ENCODE assay signal across 19 cellular contexts in the genomic region with DNA sequence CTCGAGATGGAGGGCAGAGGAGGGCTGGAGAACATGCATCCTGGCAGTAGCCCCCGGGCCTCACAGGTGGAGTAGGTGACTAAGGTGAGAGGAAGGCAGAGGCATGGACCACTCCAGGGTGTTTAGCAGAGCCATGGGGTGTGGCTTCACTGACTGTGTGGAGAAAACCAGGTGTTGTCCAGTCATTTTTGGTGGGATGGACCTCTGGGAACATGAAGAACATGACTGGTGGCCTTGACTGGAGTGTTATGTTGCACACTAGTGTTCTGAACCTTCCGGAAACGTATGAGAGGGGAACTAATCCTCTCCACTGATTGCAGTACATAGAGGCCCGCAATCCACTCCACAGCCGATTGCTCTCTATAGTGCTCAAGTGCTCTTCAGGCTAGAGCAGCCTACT. TPM values are rescaled to one million over a fixed set of nuclear protein-coding genes. Genes with fewer than 3 reads are reported as not detected.
A peak's percentile ranks its signal among the peaks of the same experiment; 100 is the strongest.
DNase-seq lines count a peak whose midpoint lies in the region; ATAC-seq lines count a peak whose summit lies in the region.
"Had no signal": no experiment of that assay in that cellular context is flagged by ENCODE, and none has a peak within 500 bp of the region (broad histone marks: within the 10 kb centered on the region; RNA-seq: fewer than 3 reads in every experiment).

No MANE protein-coding gene starts in this region.

- CTCF ChIA-PET in CD8-positive, alpha-beta memory T cell (lab: Charles Lee): no interaction called here

- peaks cover 8% of the 10 kb centered on the region for H3K36me3 Mint-ChIP-seq in CD4-positive, CD25-positive, alpha-beta regulatory T cell
- H3K36me3 Mint-ChIP-seq in CD8-positive, alpha-beta memory T cell: peaks cover 0 to 6% (median 0%) of the 10 kb centered on the region in 3 donors
- H3K36me3 Mint-ChIP-seq in activated naive CD8-positive, alpha-beta T cell: no peaks in the 10 kb centered on the region
- H3K36me3 Mint-ChIP-seq in naive thymus-derived CD8-positive, alpha-beta T cell: no peaks in the 10 kb centered on the region
- H3K36me3 Mint-ChIP-seq: activated naive CD8-positive, alpha-beta T cell treated with anti-CD3 and anti-CD28 coated beads, Interleukin-2, amount 10 ng/mL, durations not matched to agents 7 days and 5 days had no signal

- ATAC-seq in CD4-positive, CD25-positive, alpha-beta regulatory T cell (ENCODE audit: low read depth in 2 of 2): no peak
- ATAC-seq in naive thymus-derived CD8-positive, alpha-beta T cell: no peak
- ATAC-seq: activated T-cell treated with anti-CD3 and anti-CD28 coated beads, Interleukin-2, amount 50 U/mL, for 4 hours had no signal

- H3K4me3 ChIP-seq in CD4-positive, CD25-positive, alpha-beta regulatory T cell (ENCODE audit: low read depth, low read length): no peak overlapping the region
- H3K4me3 ChIP-seq in CD8-positive, alpha-beta memory T cell (ENCODE audit: low read length): no peak overlapping the region
- H3K4me3 ChIP-seq: GM23248, sigmoid colon had no signal

- no peaks in the 10 kb centered on the region for H3K36me3 ChIP-seq in CD4-positive, CD25-positive, alpha-beta regulatory T cell (ENCODE audit: control insufficient read depth, insufficient read depth, low read length)
- no peaks in the 10 kb centered on the region for H3K36me3 ChIP-seq in CD8-positive, alpha-beta memory T cell (ENCODE audit: insufficient read depth, low read length)
- H3K36me3 ChIP-seq: BE2C, sigmoid colon had no signal

- H3K27ac ChIP-seq in CD4-positive, CD25-positive, alpha-beta regulatory T cell (ENCODE audit: insufficient read depth, low read length, poor library complexity, severe bottlenecking): no peak overlapping the region
- H3K27ac ChIP-seq in CD8-positive, alpha-beta memory T cell (ENCODE audit: low read depth, low read length): no peak overlapping the region
- H3K27ac ChIP-seq: GM23248 had no signal

- peak overlapping the region; percentile 9 to 75 (median 68) for H3K27ac Mint-ChIP-seq in CD4-positive, CD25-positive, alpha-beta regulatory T cell
- H3K27ac Mint-ChIP-seq in CD8-positive, alpha-beta memory T cell: peak overlapping the region in 6 of 8 donors; percentile 1 to 87 (median 39)
- peak overlapping the region; percentile 16 for H3K27ac Mint-ChIP-seq in activated naive CD8-positive, alpha-beta T cell
- H3K27ac Mint-ChIP-seq in naive thymus-derived CD8-positive, alpha-beta T cell: peak overlapping the region in 6 of 10 donors; percentile 12 to 69 (median 42)
- H3K27ac Mint-ChIP-seq: activated CD4-positive, alpha-beta T cell treated with anti-CD3 and anti-CD28 coated beads, Interleukin-2, amount 10 ng/mL, durations not matched to agents 7 days and 5 days had no signal

- no peak for DNase-seq in CD4-positive, CD25-positive, alpha-beta regulatory T cell
- DNase-seq in CD8-positive, alpha-beta memory T cell: no peak
- no peak for DNase-seq in naive thymus-derived CD8-positive, alpha-beta T cell
- no peak for DNase-seq in COLO829 (ENCODE audit: low spot score)
- DNase-seq in kidney glomerular epithelial cell (lab: John Stamatoyannopoulos, UW): no peak
- DNase-seq in anterior cingulate cortex (lab: John Stamatoyannopoulos, UW): no peak
- DNase-seq: activated CD4-positive, alpha-beta T cell treated with anti-CD3 and anti-CD28 coated beads, Interleukin-2, amount 10 ng/mL, durations not matched to agents 7 days and 5 days; activated naive CD8-positive, alpha-beta T cell treated with anti-CD3 and anti-CD28 coated beads, Interleukin-2, amount 10 ng/mL, durations not matched to agents 7 days and 5 days; activated T-cell treated with anti-CD3 and anti-CD28 coated beads, Interleukin-2, amount 50 U/mL, for 4 hours; BE2C; effector CD4-positive, alpha-beta T cell; GM23248; islet precursor cell; MM.1S; NCI-H187 treated with DMSO at 0.1 percent for 48 hours; nucleus accumbens; sigmoid colon had no signal

- H3K9me3 ChIP-seq in CD4-positive, CD25-positive, alpha-beta regulatory T cell (ENCODE audit: control insufficient read depth in 2 of 2, low read length in 2 of 2): no peaks in the 10 kb centered on the region
- no peaks in the 10 kb centered on the region for H3K9me3 ChIP-seq in CD8-positive, alpha-beta memory T cell (ENCODE audit: low read length)
- H3K9me3 ChIP-seq: BE2C, sigmoid colon had no signal

- H3K4me3 Mint-ChIP-seq in CD4-positive, CD25-positive, alpha-beta regulatory T cell: no peak overlapping the region
- no peak overlapping the region for H3K4me3 Mint-ChIP-seq in CD8-positive, alpha-beta memory T cell
- no peak overlapping the region for H3K4me3 Mint-ChIP-seq in activated naive CD8-positive, alpha-beta T cell
- H3K4me3 Mint-ChIP-seq in naive thymus-derived CD8-positive, alpha-beta T cell: no peak overlapping the region
- H3K4me3 Mint-ChIP-seq: activated CD4-positive, alpha-beta T cell treated with anti-CD3 and anti-CD28 coated beads, Interleukin-2, amount 10 ng/mL, durations not matched to agents 7 days and 5 days; activated naive CD8-positive, alpha-beta T cell treated with anti-CD3 and anti-CD28 coated beads, Interleukin-2, amount 10 ng/mL, durations not matched to agents 7 days and 5 days; activated T-cell treated with anti-CD3 and anti-CD28 coated beads, Interleukin-2, amount 50 U/mL, for 4 hours; central memory CD8-positive, alpha-beta T cell had no signal

- H3K27me3 Mint-ChIP-seq in CD4-positive, CD25-positive, alpha-beta regulatory T cell: no peaks in the 10 kb centered on the region
- H3K27me3 Mint-ChIP-seq in CD8-positive, alpha-beta memory T cell: no peaks in the 10 kb centered on the region
- no peaks in the 10 kb centered on the region for H3K27me3 Mint-ChIP-seq in activated naive CD8-positive, alpha-beta T cell
- no peaks in the 10 kb centered on the region for H3K27me3 Mint-ChIP-seq in naive thymus-derived CD8-positive, alpha-beta T cell
- H3K27me3 Mint-ChIP-seq: activated CD4-positive, alpha-beta T cell treated with anti-CD3 and anti-CD28 coated beads, Interleukin-2, amount 10 ng/mL, durations not matched to agents 7 days and 5 days; activated naive CD8-positive, alpha-beta T cell treated with anti-CD3 and anti-CD28 coated beads, Interleukin-2, amount 10 ng/mL, durations not matched to agents 7 days and 5 days; central memory CD8-positive, alpha-beta T cell had no signal

- no peaks in the 10 kb centered on the region for H3K27me3 ChIP-seq in CD4-positive, CD25-positive, alpha-beta regulatory T cell (ENCODE audit: control insufficient read depth, insufficient read depth, low read length)
- no peaks in the 10 kb centered on the region for H3K27me3 ChIP-seq in CD8-positive, alpha-beta memory T cell (ENCODE audit: insufficient read depth, low read length, poor library complexity, severe bottlenecking)
- H3K27me3 ChIP-seq: BE2C, sigmoid colon had no signal

- POLR2A ChIA-PET in CD8-positive, alpha-beta memory T cell (lab: Charles Lee): no interaction called here
- POLR2A ChIA-PET in naive thymus-derived CD8-positive, alpha-beta T cell (lab: Charles Lee): no interaction called here

- H3K9me3 Mint-ChIP-seq in CD4-positive, CD25-positive, alpha-beta regulatory T cell: no peaks in the 10 kb centered on the region
- no peaks in the 10 kb centered on the region for H3K9me3 Mint-ChIP-seq in CD8-positive, alpha-beta memory T cell
- H3K9me3 Mint-ChIP-seq in activated naive CD8-positive, alpha-beta T cell (ENCODE audit: low read depth): no peaks in the 10 kb centered on the region
- no peaks in the 10 kb centered on the region for H3K9me3 Mint-ChIP-seq in naive thymus-derived CD8-positive, alpha-beta T cell
- H3K9me3 Mint-ChIP-seq: activated CD4-positive, alpha-beta T cell treated with anti-CD3 and anti-CD28 coated beads, Interleukin-2, amount 10 ng/mL, durations not matched to agents 7 days and 5 days; activated naive CD8-positive, alpha-beta T cell treated with anti-CD3 and anti-CD28 coated beads, Interleukin-2, amount 10 ng/mL, durations not matched to agents 7 days and 5 days; activated T-cell treated with anti-CD3 and anti-CD28 coated beads, Interleukin-2, amount 50 U/mL, for 4 hours; central memory CD8-positive, alpha-beta T cell had no signal

- H3K4me1 Mint-ChIP-seq in CD4-positive, CD25-positive, alpha-beta regulatory T cell: peaks cover 13 to 78% (median 46%) of the 10 kb centered on the region in 4 donors
- peaks cover 50 to 78% (median 70%) of the 10 kb centered on the region in 3 donors for H3K4me1 Mint-ChIP-seq in CD8-positive, alpha-beta memory T cell
- peaks cover 60% of the 10 kb centered on the region for H3K4me1 Mint-ChIP-seq in activated naive CD8-positive, alpha-beta T cell (ENCODE audit: low read depth)
- H3K4me1 Mint-ChIP-seq in naive thymus-derived CD8-positive, alpha-beta T cell: peaks cover 24 to 81% (median 60%) of the 10 kb centered on the region in 4 donors

- H3K4me1 ChIP-seq in CD4-positive, CD25-positive, alpha-beta regulatory T cell (ENCODE audit: control insufficient read depth, insufficient read depth, low read length, poor library complexity, severe bottlenecking): peaks cover 22% of the 10 kb centered on the region
- peaks cover 20% of the 10 kb centered on the region for H3K4me1 ChIP-seq in CD8-positive, alpha-beta memory T cell (ENCODE audit: insufficient read depth, low read length)

RNA-seq across cellular contexts. Expression of a gene that starts 16.9 kb away (rescaled TPM):
- 62.5 TPM for total RNA-seq in CD4-positive, CD25-positive, alpha-beta regulatory T cell
- polyA plus RNA-seq in CD4-positive, CD25-positive, alpha-beta regulatory T cell: 1 to 10 TPM; 2.9 to 4.6 (median 3.9) TPM
- 10 to 100 TPM; 14.7 to 17.1 TPM for total RNA-seq in CD8-positive, alpha-beta memory T cell
- 3.1 TPM for polyA plus RNA-seq in CD8-positive, alpha-beta memory T cell
- total RNA-seq in naive thymus-derived CD8-positive, alpha-beta T cell: 10 to 100 TPM; 16.5 to 18.5 TPM
- polyA plus RNA-seq in naive thymus-derived CD8-positive, alpha-beta T cell: 1 to 10 TPM; 2.7 to 3.9 (median 3.1) TPM

RNA-seq across cellular contexts. Expression of a gene that starts 38.9 kb away (rescaled TPM):
- 93.1 TPM for total RNA-seq in CD4-positive, CD25-positive, alpha-beta regulatory T cell
- 10 to 100 TPM; 19.0 to 28.5 (median 24.6) TPM for polyA plus RNA-seq in CD4-positive, CD25-positive, alpha-beta regulatory T cell
- 10 to 100 TPM; 41.9 to 43.8 TPM for total RNA-seq in CD8-positive, alpha-beta memory T cell
- 30.6 TPM for polyA plus RNA-seq in CD8-positive, alpha-beta memory T cell
- 10 to 100 TPM; 31.5 to 34.2 TPM for total RNA-seq in naive thymus-derived CD8-positive, alpha-beta T cell
- polyA plus RNA-seq in naive thymus-derived CD8-positive, alpha-beta T cell: 10 to 100 TPM; 13.6 to 22.3 (median 16.1) TPM

RNA-seq across cellular contexts. Expression of a gene that starts 48.8 kb away (rescaled TPM):
- total RNA-seq in CD4-positive, CD25-positive, alpha-beta regulatory T cell: 71.0 TPM
- 10 to 100 TPM; 61.5 to 73.1 (median 65.6) TPM for polyA plus RNA-seq in CD4-positive, CD25-positive, alpha-beta regulatory T cell
- total RNA-seq in CD8-positive, alpha-beta memory T cell: 10 to 100 TPM; 61.7 to 64.5 TPM
- polyA plus RNA-seq in CD8-positive, alpha-beta memory T cell: 64.5 TPM
- total RNA-seq in naive thymus-derived CD8-positive, alpha-beta T cell: 100 to 1,000 TPM; 102 to 104 TPM
- 10 to 100 TPM; 52.7 to 76.5 (median 63.9) TPM for polyA plus RNA-seq in naive thymus-derived CD8-positive, alpha-beta T cell

RNA-seq across cellular contexts. Expression of a gene that starts 49.8 kb away (rescaled TPM):
- total RNA-seq in CD4-positive, CD25-positive, alpha-beta regulatory T cell: 1.0 TPM
- polyA plus RNA-seq in CD4-positive, CD25-positive, alpha-beta regulatory T cell: 1 to 10 TPM; 2.7 to 5.7 (median 3.8) TPM
- under 1 TPM; 0.50 to 0.60 TPM for total RNA-seq in CD8-positive, alpha-beta memory T cell
- not detected for polyA plus RNA-seq in CD8-positive, alpha-beta memory T cell
- total RNA-seq in naive thymus-derived CD8-positive, alpha-beta T cell: 1 to 10 TPM; 1.5 to 2.5 TPM
- under 1 TPM in 2 of 3 donors, not detected in 1; 0.22 to 0.28 TPM for polyA plus RNA-seq in naive thymus-derived CD8-positive, alpha-beta T cell

Comparison
In these comparisons a context has a peak if more than half of its experiments do, and no peak if none do; other contexts are left out.
1. H3K27ac Mint-ChIP-seq: peak in every context shown above with its lines; median percentile 68 in CD4-positive, CD25-positive, alpha-beta regulatory T cell; 42 in naive thymus-derived CD8-positive, alpha-beta T cell; 39 in CD8-positive, alpha-beta memory T cell; 16 in activated naive CD8-positive, alpha-beta T cell.